ENCODE assay signal across 15 cellular contexts in genomic region chr16:11319529-11320146, GRCh38. TPM values are rescaled to one million over a fixed set of nuclear protein-coding genes. Genes with fewer than 3 reads are reported as not detected.
DNase-seq lines count a peak whose midpoint lies in the region; ATAC-seq and TF ChIP-seq lines count a peak whose summit lies in the region.
"Had no signal": no experiment of that assay in that cellular context is flagged by ENCODE, and none has a peak within 500 bp of the region (broad histone marks: within the 10 kb centered on the region; RNA-seq: fewer than 3 reads in every experiment).

No MANE protein-coding gene starts in this region.

- peak overlapping the region; percentile 45 for H2BK12ac ChIP-seq in trophoblast cell (ENCODE audit: low read length)

- no peak overlapping the region for H3K9ac ChIP-seq in adipocyte (ENCODE audit: low read length)
- no peak overlapping the region for H3K9ac ChIP-seq in trophoblast cell (ENCODE audit: low read length)

- H3K36me3 Mint-ChIP-seq in activated CD4-positive, alpha-beta T cell treated with anti-CD3 and anti-CD28 coated beads for 36 hours (ENCODE audit: low read depth), result no peaks in the 10 kb centered on the region
- no peaks in the 10 kb centered on the region for H3K36me3 Mint-ChIP-seq in CD4-positive, alpha-beta memory T cell

- intact Hi-C loops in activated CD4-positive, alpha-beta T cell treated with anti-CD3 and anti-CD28 coated beads for 36 hours (cut with DNase I, micrococcal nuclease), result no loop called here
- intact Hi-C loops in CD4-positive, alpha-beta memory T cell (cut with micrococcal nuclease), result no loop called here

- no peak for TF ChIP-seq RAD21 in Ishikawa (IDR thresholded peaks at IDR 0.05; ENCODE audit: low read depth)

- no peak overlapping the region for H2BK120ac ChIP-seq in trophoblast cell (ENCODE audit: insufficient read depth, low read length, poor library complexity)

- no peaks in the 10 kb centered on the region for H3K27me3 Mint-ChIP-seq in activated CD4-positive, alpha-beta T cell treated with anti-CD3 and anti-CD28 coated beads for 36 hours
- H3K27me3 Mint-ChIP-seq in CD4-positive, alpha-beta memory T cell, result no peaks in the 10 kb centered on the region
- H3K27me3 Mint-ChIP-seq: stimulated activated naive CD8-positive, alpha-beta T cell treated with anti-CD3 and anti-CD28 coated beads, Interleukin-15, Interleukin-2, amounts not matched to agents 100 ng/mL and 50 ng/mL, for 24 hours had no signal

- H3K14ac ChIP-seq in trophoblast cell (ENCODE audit: low read length), result no peak overlapping the region

- POLR2A ChIA-PET in activated CD4-positive, alpha-beta T cell treated with anti-CD3 and anti-CD28 coated beads for 36 hours (lab: Charles Lee), result interaction anchor here (1.4 kb wide), 1 partner anchor 8 kb away, joined by 3 read pairs; no protein-coding TSS in a partner anchor
- POLR2A ChIA-PET in CD4-positive, alpha-beta memory T cell (lab: Charles Lee; ENCODE audit: partially characterized antibody), result no interaction called here

- H3K27ac ChIP-seq in trophoblast cell (ENCODE audit: low read depth, low read length), result no peak overlapping the region
- H3K27ac ChIP-seq in CD4-positive, alpha-beta memory T cell (ENCODE audit: low read depth, low read length), result no peak overlapping the region
- H3K27ac ChIP-seq: brain microvascular endothelial cell, VCaP had no signal

- H3K27ac Mint-ChIP-seq in activated CD4-positive, alpha-beta T cell treated with anti-CD3 and anti-CD28 coated beads for 36 hours, result no peak overlapping the region
- no peak overlapping the region for H3K27ac Mint-ChIP-seq in CD4-positive, alpha-beta memory T cell
- H3K27ac Mint-ChIP-seq: GM23338 had no signal

- H3K79me1 ChIP-seq in trophoblast cell (ENCODE audit: low read length), result peaks cover 19% of the 10 kb centered on the region

- H3K4me2 ChIP-seq in trophoblast cell (ENCODE audit: low read length), result no peak overlapping the region
- H3K4me2 ChIP-seq: GM23338 had no signal

- H3K4me3 ChIP-seq in adipocyte (ENCODE audit: low read length) (no peak overlapping the region), trophoblast cell (ENCODE audit: low read depth, low read length) (no peak overlapping the region)
- H3K4me3 ChIP-seq in CD4-positive, alpha-beta memory T cell (ENCODE audit: low read length in 2 of 2), result no peak overlapping the region
- H3K4me3 ChIP-seq: GM23338 had no signal

- no peak overlapping the region for H3K18ac ChIP-seq in trophoblast cell (ENCODE audit: low read length)

- H2AFZ ChIP-seq in trophoblast cell (ENCODE audit: insufficient read depth, low read length, poor library complexity), result no peak overlapping the region
- H2AFZ ChIP-seq: GM23338 had no signal

- CTCF ChIA-PET in activated CD4-positive, alpha-beta T cell treated with anti-CD3 and anti-CD28 coated beads for 36 hours (lab: Charles Lee), result interaction anchor here (0.6 kb wide), 1 partner anchor 356 kb away, joined by 4 read pairs; no protein-coding TSS in a partner anchor
- CTCF ChIA-PET in CD4-positive, alpha-beta memory T cell (lab: Charles Lee; ENCODE audit: partially characterized antibody), result no interaction called here

- H3K4me3 Mint-ChIP-seq in activated CD4-positive, alpha-beta T cell treated with anti-CD3 and anti-CD28 coated beads for 36 hours, result no peak overlapping the region
- H3K4me3 Mint-ChIP-seq in CD4-positive, alpha-beta memory T cell, result no peak overlapping the region
- H3K4me3 Mint-ChIP-seq: GM23338; stimulated activated naive CD8-positive, alpha-beta T cell treated with anti-CD3 and anti-CD28 coated beads, Interleukin-15, Interleukin-2, amounts not matched to agents 100 ng/mL and 50 ng/mL, for 24 hours had no signal

- no peaks in the 10 kb centered on the region for H3K9me3 Mint-ChIP-seq in activated CD4-positive, alpha-beta T cell treated with anti-CD3 and anti-CD28 coated beads for 36 hours (ENCODE audit: low read depth)
- H3K9me3 Mint-ChIP-seq in CD4-positive, alpha-beta memory T cell, result no peaks in the 10 kb centered on the region
- H3K9me3 Mint-ChIP-seq: GM23338; stimulated activated naive CD8-positive, alpha-beta T cell treated with anti-CD3 and anti-CD28 coated beads, Interleukin-15, Interleukin-2, amounts not matched to agents 100 ng/mL and 50 ng/mL, for 24 hours had no signal

- peak; percentile 33 for DNase-seq in activated CD4-positive, alpha-beta T cell treated with anti-CD3 and anti-CD28 coated beads for 36 hours
- DNase-seq in activated CD4-positive, alpha-beta T cell treated with anti-CD3 and anti-CD28 coated beads, Interleukin-2, amount 50 U/mL, for 1 hour, result no peak
- DNase-seq in adipocyte (ENCODE audit: low read depth), result peak; percentile 33
- no peak for DNase-seq in trophoblast cell
- no peak for DNase-seq in CD4-positive, alpha-beta memory T cell
- no peak for DNase-seq in activated naive CD4-positive, alpha-beta T cell treated with Interleukin-2 at 50 U/mL for 16 hours
- DNase-seq: brain microvascular endothelial cell, DND-41, NCI-H187 treated with DMSO at 0.1 percent for 48 hours had no signal

- no peak overlapping the region for H4K8ac ChIP-seq in trophoblast cell (ENCODE audit: low read depth, low read length)

- no peak for ATAC-seq in activated CD4-positive, alpha-beta T cell treated with anti-CD3 and anti-CD28 coated beads for 36 hours
- no peak for ATAC-seq in HG03159 (IDR thresholded peaks at IDR 0.05; ENCODE audit: unreplicated experiment)
- ATAC-seq: GM23338 had no signal

- no peaks in the 10 kb centered on the region for H3K9me3 ChIP-seq in adipocyte (ENCODE audit: control insufficient read depth, low read length)
- no peaks in the 10 kb centered on the region for H3K9me3 ChIP-seq in trophoblast cell (ENCODE audit: insufficient read depth, low read depth, low read length)
- H3K9me3 ChIP-seq in CD4-positive, alpha-beta memory T cell (ENCODE audit: control insufficient read depth in 1 of 2, low read length in 2 of 2), result no peaks in the 10 kb centered on the region

- H3K4me1 ChIP-seq in adipocyte (ENCODE audit: control insufficient read depth, insufficient read depth, low read length), result no peaks in the 10 kb centered on the region
- peaks cover 21 to 32% of the 10 kb centered on the region in 2 experiments for H3K4me1 ChIP-seq in trophoblast cell (ENCODE audit: control insufficient read depth in 1 of 2, insufficient read depth in 2 of 2, low read length in 2 of 2)
- no peaks in the 10 kb centered on the region for H3K4me1 ChIP-seq in CD4-positive, alpha-beta memory T cell (ENCODE audit: insufficient read depth, low read length)

- H3K27me3 ChIP-seq in adipocyte (replicated peaks; ENCODE audit: control insufficient read depth, insufficient read depth, low read length) (no peaks in the 10 kb centered on the region), trophoblast cell (ENCODE audit: insufficient read depth, low read length) (no peaks in the 10 kb centered on the region)
- H3K27me3 ChIP-seq in CD4-positive, alpha-beta memory T cell (ENCODE audit: insufficient read depth, low read length), result no peaks in the 10 kb centered on the region
- H3K27me3 ChIP-seq: brain microvascular endothelial cell had no signal

- peaks cover under 1% of the 10 kb centered on the region for H3K4me1 Mint-ChIP-seq in activated CD4-positive, alpha-beta T cell treated with anti-CD3 and anti-CD28 coated beads for 36 hours
- H3K4me1 Mint-ChIP-seq in CD4-positive, alpha-beta memory T cell, result peaks cover 0 to 2% (median under 1%) of the 10 kb centered on the region in 4 donors

- no CpG with 5 or more reads among the region's 8 CpGs for WGBS in trophoblast cell (ENCODE audit: extremely low coverage, insufficient coverage, insufficient read length)

- peak overlapping the region; percentile 22 for H2AK5ac ChIP-seq in trophoblast cell (ENCODE audit: low read length)

- no peak overlapping the region for H2BK5ac ChIP-seq in trophoblast cell (ENCODE audit: low read depth, low read length, poor library complexity)

- H3K4ac ChIP-seq in trophoblast cell (ENCODE audit: low read depth, low read length), result no peak overlapping the region

- no peak overlapping the region for H3K23ac ChIP-seq in trophoblast cell (ENCODE audit: low read length)

- H3K36me3 ChIP-seq in adipocyte (ENCODE audit: control insufficient read depth, insufficient read depth, low read length, severe bottlenecking), result no peaks in the 10 kb centered on the region
- H3K36me3 ChIP-seq in trophoblast cell (ENCODE audit: control insufficient read depth in 1 of 2, insufficient read depth in 2 of 2, low read length in 2 of 2), result no peaks in the 10 kb centered on the region
- H3K36me3 ChIP-seq in CD4-positive, alpha-beta memory T cell (ENCODE audit: insufficient read depth, low read length), result no peaks in the 10 kb centered on the region
- H3K36me3 ChIP-seq: brain microvascular endothelial cell had no signal

- no peak for TF ChIP-seq EP300 in Ishikawa (IDR thresholded peaks at IDR 0.05; ENCODE audit: borderline replicate concordance)

- peak overlapping the region; percentile 34 for H4K91ac ChIP-seq in trophoblast cell (ENCODE audit: low read depth, low read length)

- peaks cover 2% of the 10 kb centered on the region for H3K79me2 ChIP-seq in trophoblast cell (ENCODE audit: control insufficient read depth, insufficient read depth, low read length, poor library complexity)

- no peak overlapping the region for H4K12ac ChIP-seq in trophoblast cell (ENCODE audit: low read depth, low read length)

TF ChIP-seq in Ishikawa, 13 proteins besides CTCF, POLR2A, EP300 and RAD21 (continues in another document):
- TF ChIP-seq TCF12 (IDR thresholded peaks at IDR 0.05; ENCODE audit: low read depth) (peak; percentile 36; the same call in 1 of the 2 replicates), NFIC (IDR thresholded peaks at IDR 0.05) (peak; percentile 95)

RNA-seq across cellular contexts. Expression of gene RMI2, which starts 25.6 kb away (rescaled TPM):
- 10 to 100 TPM; 56.0 to 69.8 TPM for total RNA-seq in activated CD4-positive, alpha-beta T cell treated with anti-CD3 and anti-CD28 coated beads for 36 hours
- polyA plus RNA-seq in trophoblast cell (2013), result 22.5 and 22.8 TPM in 2 replicates
- 1 to 10 TPM; 1.5 to 1.8 TPM for total RNA-seq in CD4-positive, alpha-beta memory T cell
- polyA plus RNA-seq in CD4-positive, alpha-beta memory T cell, result 1 to 10 TPM; 1.5 to 4.0 TPM

RNA-seq across cellular contexts. Expression of gene PRM1, which starts 38.5 kb away (rescaled TPM):
- not detected for total RNA-seq in activated CD4-positive, alpha-beta T cell treated with anti-CD3 and anti-CD28 coated beads for 36 hours
- not detected in 2 replicates for polyA plus RNA-seq in trophoblast cell (2013)
- total RNA-seq in CD4-positive, alpha-beta memory T cell, result not detected
- not detected for polyA plus RNA-seq in CD4-positive, alpha-beta memory T cell
- total RNA-seq: GM23338 had no signal
- polyA plus RNA-seq: BJ had no signal

RNA-seq across cellular contexts. Expression of gene PRM2, which starts 43.4 kb away (rescaled TPM):
- not detected for total RNA-seq in activated CD4-positive, alpha-beta T cell treated with anti-CD3 and anti-CD28 coated beads for 36 hours
- polyA plus RNA-seq in trophoblast cell (2013), result not detected in 2 replicates
- total RNA-seq in CD4-positive, alpha-beta memory T cell, result not detected
- polyA plus RNA-seq in CD4-positive, alpha-beta memory T cell, result not detected
- total RNA-seq: GM23338 had no signal
- polyA plus RNA-seq: BJ, GM23338 had no signal

RNA-seq across cellular contexts. Expression of gene PRM3, which starts 46.2 kb away (rescaled TPM):
- not detected for total RNA-seq in activated CD4-positive, alpha-beta T cell treated with anti-CD3 and anti-CD28 coated beads for 36 hours
- polyA plus RNA-seq in trophoblast cell (2013), result not detected in 2 replicates
- total RNA-seq in CD4-positive, alpha-beta memory T cell, result not detected
- not detected for polyA plus RNA-seq in CD4-positive, alpha-beta memory T cell
- total RNA-seq: GM23338 had no signal
- polyA plus RNA-seq: BJ, GM23338 had no signal

RNA-seq across cellular contexts. Expression of gene TNP2, which starts 50.5 kb away (rescaled TPM):
- total RNA-seq in activated CD4-positive, alpha-beta T cell treated with anti-CD3 and anti-CD28 coated beads for 36 hours, result not detected
- not detected in 2 replicates for polyA plus RNA-seq in trophoblast cell (2013)
- total RNA-seq in CD4-positive, alpha-beta memory T cell, result not detected
- polyA plus RNA-seq in CD4-positive, alpha-beta memory T cell, result not detected
- total RNA-seq: GM23338 had no signal
- polyA plus RNA-seq: BJ, GM23338 had no signal

Comparison
In these comparisons a context has a peak if more than half of its experiments do, and no peak if none do; other contexts are left out.
1. DNase-seq: peak in activated CD4-positive, alpha-beta T cell treated with anti-CD3 and anti-CD28 coated beads for 36 hours (single experiment) and adipocyte (single experiment); none in activated CD4-positive, alpha-beta T cell treated with anti-CD3 and anti-CD28 coated beads, Interleukin-2, amount 50 U/mL, for 1 hour (single experiment), trophoblast cell (0 of 2), CD4-positive, alpha-beta memory T cell (0 of 5) and activated naive CD4-positive, alpha-beta T cell treated with Interleukin-2 at 50 U/mL for 16 hours (single experiment).
2. RNA of gene RMI2, which starts 25.6 kb away (total RNA-seq): 56.0 to 69.8 TPM in activated CD4-positive, alpha-beta T cell treated with anti-CD3 and anti-CD28 coated beads for 36 hours; 1.5 to 1.8 TPM in CD4-positive, alpha-beta memory T cell; every median in the first group is over 10 times any median in the second.